17 cellular contexts compared by ENCODE assay signal in the genomic region with DNA sequence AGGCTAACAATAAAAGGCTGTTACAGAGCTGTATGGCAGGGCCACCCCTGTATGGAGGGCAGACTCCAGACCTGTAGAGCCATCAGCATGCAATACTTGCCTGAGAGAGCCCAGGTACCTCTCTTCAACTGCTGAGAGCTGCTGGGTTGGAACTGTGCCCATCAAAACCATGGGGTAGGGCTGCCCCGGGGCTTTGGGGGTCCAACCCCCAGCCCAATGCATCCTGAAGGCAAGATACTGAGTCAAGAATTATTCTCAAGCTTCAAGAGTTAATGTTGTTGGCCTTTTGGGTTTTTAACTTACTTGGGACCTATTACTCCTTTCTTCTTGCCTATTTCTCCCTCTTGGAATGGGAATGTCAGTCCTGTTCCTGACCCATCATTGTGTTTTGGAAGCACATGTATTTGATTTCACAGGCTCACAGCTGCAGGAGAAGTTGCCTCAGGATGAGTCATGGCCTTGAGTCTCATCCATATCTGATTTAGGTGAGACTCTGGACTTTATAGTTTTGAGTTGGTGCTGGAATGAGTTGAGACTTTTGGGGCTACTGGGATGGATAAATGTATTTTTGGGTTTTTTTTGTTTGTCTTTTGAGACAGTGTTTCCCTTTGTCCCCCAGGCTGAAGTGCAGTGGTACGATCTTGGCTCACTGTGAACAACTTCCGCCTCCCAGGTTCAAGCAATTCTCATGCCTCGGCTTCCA. TPM values are rescaled to one million over a fixed set of nuclear protein-coding genes. Genes with fewer than 3 reads are reported as not detected.
DNase-seq lines count a peak whose midpoint lies in the region; ATAC-seq and TF ChIP-seq lines count a peak whose summit lies in the region.
"Had no signal": no experiment of that assay in that cellular context is flagged by ENCODE, and none has a peak within 500 bp of the region (broad histone marks: within the 10 kb centered on the region; RNA-seq: fewer than 3 reads in every experiment).

No MANE protein-coding gene starts in this region.

- H3K4me3 Mint-ChIP-seq in activated CD8-positive, alpha-beta T cell treated with anti-CD3 and anti-CD28 coated beads, Interleukin-2, amount 10 ng/mL, durations not matched to agents 7 days and 5 days = no peak overlapping the region
- H3K4me3 Mint-ChIP-seq in activated CD8-positive, alpha-beta T cell treated with anti-CD3 and anti-CD28 coated beads for 36 hours = no peak overlapping the region
- H3K4me3 Mint-ChIP-seq: immature natural killer cell, memory B cell had no signal

- TF ChIP-seq POLR2A in heart left ventricle (IDR thresholded peaks at IDR 0.05) = no peak

- no peaks in the 10 kb centered on the region for H3K9me3 ChIP-seq in SJCRH30 (replicated peaks)
- H3K9me3 ChIP-seq in heart left ventricle = no peaks in the 10 kb centered on the region
- H3K9me3 ChIP-seq: ascending aorta, right atrium auricular region had no signal

- peaks cover 8% of the 10 kb centered on the region for H3K4me1 ChIP-seq in SJCRH30
- peaks cover 0 to 15% (median 5%) of the 10 kb centered on the region in 12 donors for H3K4me1 ChIP-seq in heart left ventricle

- CTCF ChIA-PET in activated CD8-positive, alpha-beta T cell treated with anti-CD3 and anti-CD28 coated beads, Interleukin-2, amount 10 ng/mL, durations not matched to agents 7 days and 5 days (lab: Charles Lee) = interaction anchor here (0.8 to 1.8 kb wide), 2 partner anchors 23 to 121 kb away, joined by 4 read pairs; no protein-coding TSS in a partner anchor
- CTCF ChIA-PET in activated CD8-positive, alpha-beta T cell treated with anti-CD3 and anti-CD28 coated beads for 36 hours (lab: Charles Lee) = interaction anchor here (1.0 to 1.4 kb wide), 2 partner anchors 12 to 120 kb away, joined by 3 read pairs; a partner anchor contains a TSS
- CTCF ChIA-PET in HEK293T (lab: Yijun Ruan, JAX) = no interaction called here

- H3K36me3 Mint-ChIP-seq in activated CD8-positive, alpha-beta T cell treated with anti-CD3 and anti-CD28 coated beads, Interleukin-2, amount 10 ng/mL, durations not matched to agents 7 days and 5 days (ENCODE audit: low read depth) = peaks cover 27% of the 10 kb centered on the region
- peaks cover 21% of the 10 kb centered on the region for H3K36me3 Mint-ChIP-seq in activated CD8-positive, alpha-beta T cell treated with anti-CD3 and anti-CD28 coated beads for 36 hours (ENCODE audit: low read depth)
- H3K36me3 Mint-ChIP-seq: immature natural killer cell had no signal

- H3K4me1 Mint-ChIP-seq in activated CD8-positive, alpha-beta T cell treated with anti-CD3 and anti-CD28 coated beads, Interleukin-2, amount 10 ng/mL, durations not matched to agents 7 days and 5 days (ENCODE audit: low read depth) = peaks cover 6% of the 10 kb centered on the region
- peaks cover 9% of the 10 kb centered on the region for H3K4me1 Mint-ChIP-seq in activated CD8-positive, alpha-beta T cell treated with anti-CD3 and anti-CD28 coated beads for 36 hours (ENCODE audit: low read depth)

- H3K27ac ChIP-seq in SJCRH30 = peak overlapping the region; percentile 37
- no peak overlapping the region for H3K27ac ChIP-seq in heart left ventricle
- H3K27ac ChIP-seq: ascending aorta, KMS-11, right atrium auricular region had no signal

- no peak overlapping the region for H3K27ac Mint-ChIP-seq in activated CD8-positive, alpha-beta T cell treated with anti-CD3 and anti-CD28 coated beads, Interleukin-2, amount 10 ng/mL, durations not matched to agents 7 days and 5 days
- H3K27ac Mint-ChIP-seq in activated CD8-positive, alpha-beta T cell treated with anti-CD3 and anti-CD28 coated beads for 36 hours = no peak overlapping the region
- H3K27ac Mint-ChIP-seq: immature natural killer cell, memory B cell had no signal

- ATAC-seq in activated CD8-positive, alpha-beta T cell treated with anti-CD3 and anti-CD28 coated beads, Interleukin-2, amount 10 ng/mL, durations not matched to agents 7 days and 5 days = no peak
- ATAC-seq in activated CD8-positive, alpha-beta T cell treated with anti-CD3 and anti-CD28 coated beads for 36 hours = no peak
- ATAC-seq in HG03520 (IDR thresholded peaks at IDR 0.05; ENCODE audit: unreplicated experiment) (no peak), heart left ventricle (no peak)

- no peak for TF ChIP-seq CTCF in activated CD8-positive, alpha-beta T cell treated with anti-CD3 and anti-CD28 coated beads for 36 hours (IDR thresholded peaks at IDR 0.05)
- no peak for TF ChIP-seq CTCF in heart left ventricle (IDR thresholded peaks at IDR 0.05)

- no peaks in the 10 kb centered on the region for H3K27me3 Mint-ChIP-seq in activated CD8-positive, alpha-beta T cell treated with anti-CD3 and anti-CD28 coated beads, Interleukin-2, amount 10 ng/mL, durations not matched to agents 7 days and 5 days (ENCODE audit: low read depth)
- no peaks in the 10 kb centered on the region for H3K27me3 Mint-ChIP-seq in activated CD8-positive, alpha-beta T cell treated with anti-CD3 and anti-CD28 coated beads for 36 hours
- H3K27me3 Mint-ChIP-seq: memory B cell had no signal

- POLR2A ChIA-PET in activated CD8-positive, alpha-beta T cell treated with anti-CD3 and anti-CD28 coated beads, Interleukin-2, amount 10 ng/mL, durations not matched to agents 7 days and 5 days (lab: Charles Lee) = interaction anchor here (1.3 kb wide), 1 partner anchor 47 kb away, joined by 5 read pairs; no protein-coding TSS in a partner anchor
- POLR2A ChIA-PET in activated CD8-positive, alpha-beta T cell treated with anti-CD3 and anti-CD28 coated beads for 36 hours (lab: Charles Lee) = interaction anchor here (1.1 to 1.5 kb wide), 2 partner anchors 9 to 24 kb away, joined by 4 read pairs; a partner anchor contains a TSS
- POLR2A ChIA-PET in HEK293T (lab: Yijun Ruan, JAX) = interaction anchor here (1.6 kb wide), 1 partner anchor 24 kb away, joined by 4 read pairs; a partner anchor contains a TSS

- H3K36me3 ChIP-seq in SJCRH30 (peaks cover 18% of the 10 kb centered on the region; the same call in 1 of the 2 replicates), heart left ventricle (no peaks in the 10 kb centered on the region)
- H3K36me3 ChIP-seq: ascending aorta, right atrium auricular region had no signal

- DNase-seq in activated CD8-positive, alpha-beta T cell treated with anti-CD3 and anti-CD28 coated beads, Interleukin-2, amount 10 ng/mL, durations not matched to agents 7 days and 5 days = peak; percentile 12
- no peak for DNase-seq in activated CD8-positive, alpha-beta T cell treated with anti-CD3 and anti-CD28 coated beads for 36 hours
- DNase-seq in SJCRH30 (peak in 1 of 2 experiments; percentile 31), fibroblast of gingiva (ENCODE audit: low read depth) (peak; percentile 56), germinal center (ENCODE audit: low spot score) (no peak), HEK293T (ENCODE audit: extremely low spot score) (no peak), heart left ventricle (no peak)
- DNase-seq: activated CD4-positive, alpha-beta T cell treated with anti-CD3 and anti-CD28 coated beads, Interleukin-2, amount 50 U/mL, for 4 hours; immature natural killer cell; NCI-H146; NCI-H345; stimulated activated CD4-positive, alpha-beta T cell treated with anti-CD3 and anti-CD28 coated beads, Interleukin-1b, Interleukin-23, amount 100 ng/mL, for 48 hours had no signal

- no peaks in the 10 kb centered on the region for H3K27me3 ChIP-seq in SJCRH30
- H3K27me3 ChIP-seq in heart left ventricle = no peaks in the 10 kb centered on the region
- H3K27me3 ChIP-seq: ascending aorta, right atrium auricular region had no signal

- intact Hi-C loops in activated CD8-positive, alpha-beta T cell treated with anti-CD3 and anti-CD28 coated beads for 36 hours (cut with micrococcal nuclease) = no loop called here
- intact Hi-C loops in heart left ventricle (cut with DNase I) = loop anchor here in 3 of 10 donors (5.0 to 10.0 kb wide), 3 partner anchors 34 to 119 kb away; a partner anchor contains a TSS

- WGBS in heart left ventricle, 4 donors = 92 to 96% (median 94%) methylated on average over 4 of the region's 4 CpGs

- no peaks in the 10 kb centered on the region for H3K9me3 Mint-ChIP-seq in activated CD8-positive, alpha-beta T cell treated with anti-CD3 and anti-CD28 coated beads, Interleukin-2, amount 10 ng/mL, durations not matched to agents 7 days and 5 days (ENCODE audit: insufficient read depth)
- H3K9me3 Mint-ChIP-seq in activated CD8-positive, alpha-beta T cell treated with anti-CD3 and anti-CD28 coated beads for 36 hours = no peaks in the 10 kb centered on the region
- H3K9me3 Mint-ChIP-seq: immature natural killer cell, memory B cell had no signal

- no peak overlapping the region for H3K4me3 ChIP-seq in SJCRH30
- H3K4me3 ChIP-seq in heart left ventricle = no peak overlapping the region
- H3K4me3 ChIP-seq: ascending aorta, right atrium auricular region had no signal

TF ChIP-seq in HEK293T, 16 proteins besides CTCF, POLR2A, EP300 and RAD21:
- TF ChIP-seq FOXA1 (IDR thresholded peaks at IDR 0.05) (no peak), LEF1 (IDR thresholded peaks at IDR 0.05; ENCODE audit: borderline replicate concordance) (no peak), ARNT (IDR thresholded peaks at IDR 0.05) (no peak)

RNA-seq across cellular contexts. Expression of a gene that starts 21.0 kb away (rescaled TPM):
- 10 to 100 TPM; 23.9 to 28.3 TPM for total RNA-seq in activated CD8-positive, alpha-beta T cell treated with anti-CD3 and anti-CD28 coated beads, Interleukin-2, amount 10 ng/mL, durations not matched to agents 7 days and 5 days
- 10 to 100 TPM; 40.6 to 46.2 TPM for total RNA-seq in activated CD8-positive, alpha-beta T cell treated with anti-CD3 and anti-CD28 coated beads for 36 hours
- 39.7 and 46.6 TPM in 2 replicates for total RNA-seq in SJCRH30 (2014; rRNA removed; shearing (Covaris generic))
- total RNA-seq in heart left ventricle = 10 to 100 TPM in 7 of 9 donors, 1 to 10 TPM in 2; 9.6 to 23.1 (median 14.5) TPM
- 10 to 100 TPM; 11.6 to 21.1 TPM for polyA plus RNA-seq in heart left ventricle

RNA-seq across cellular contexts. Expression of a gene that starts 24.3 kb away (rescaled TPM):
- total RNA-seq in activated CD8-positive, alpha-beta T cell treated with anti-CD3 and anti-CD28 coated beads, Interleukin-2, amount 10 ng/mL, durations not matched to agents 7 days and 5 days = 10 to 100 TPM; 48.5 to 50.1 TPM
- total RNA-seq in activated CD8-positive, alpha-beta T cell treated with anti-CD3 and anti-CD28 coated beads for 36 hours = 10 to 100 TPM; 97.0 to 98.6 TPM
- 86.3 and 103 TPM in 2 replicates for total RNA-seq in SJCRH30 (2014; rRNA removed; shearing (Covaris generic))
- total RNA-seq in heart left ventricle = 1 to 10 TPM; 1.1 to 6.9 (median 2.7) TPM
- polyA plus RNA-seq in heart left ventricle = 1 to 10 TPM; 2.0 to 3.8 TPM
- total RNA-seq: ascending aorta had no signal

RNA-seq across cellular contexts. Expression of a gene that starts 46.7 kb away (rescaled TPM):
- total RNA-seq in activated CD8-positive, alpha-beta T cell treated with anti-CD3 and anti-CD28 coated beads, Interleukin-2, amount 10 ng/mL, durations not matched to agents 7 days and 5 days = 100 to 1,000 TPM; 205 to 218 TPM
- 100 to 1,000 TPM; 167 to 175 TPM for total RNA-seq in activated CD8-positive, alpha-beta T cell treated with anti-CD3 and anti-CD28 coated beads for 36 hours
- total RNA-seq in SJCRH30 (2014; rRNA removed; shearing (Covaris generic)) = 301 and 311 TPM in 2 replicates
- 10 to 100 TPM in 1 of 9 donors, 1 to 10 TPM in 8; 1.3 to 22.9 (median 3.8) TPM for total RNA-seq in heart left ventricle
- polyA plus RNA-seq in heart left ventricle = 1 to 10 TPM; 1.4 to 3.6 TPM

Comparison
In these comparisons a context has a peak if more than half of its experiments do, and no peak if none do; other contexts are left out.
1. DNase-seq: peak in activated CD8-positive, alpha-beta T cell treated with anti-CD3 and anti-CD28 coated beads, Interleukin-2, amount 10 ng/mL, durations not matched to agents 7 days and 5 days (single experiment) and fibroblast of gingiva (single experiment); none in activated CD8-positive, alpha-beta T cell treated with anti-CD3 and anti-CD28 coated beads for 36 hours (single experiment), germinal center (single experiment), HEK293T (single experiment) and heart left ventricle (0 of 5).
2. RNA of a gene that starts 24.3 kb away (total RNA-seq): 86.3 to 103 TPM in SJCRH30, 97.0 to 98.6 TPM in activated CD8-positive, alpha-beta T cell treated with anti-CD3 and anti-CD28 coated beads for 36 hours and 48.5 to 50.1 TPM in activated CD8-positive, alpha-beta T cell treated with anti-CD3 and anti-CD28 coated beads, Interleukin-2, amount 10 ng/mL, durations not matched to agents 7 days and 5 days; 1.1 to 6.9 TPM in heart left ventricle; every median in the first group is over 4 times any median in the second.
3. RNA of a gene that starts 46.7 kb away (total RNA-seq): 301 to 311 TPM in SJCRH30, 205 to 218 TPM in activated CD8-positive, alpha-beta T cell treated with anti-CD3 and anti-CD28 coated beads, Interleukin-2, amount 10 ng/mL, durations not matched to agents 7 days and 5 days and 167 to 175 TPM in activated CD8-positive, alpha-beta T cell treated with anti-CD3 and anti-CD28 coated beads for 36 hours; 1.3 to 22.9 TPM in heart left ventricle; every median in the first group is over 4 times any median in the second.